ENCODE assay signal across 11 cellular contexts in genomic region chr20:53080969-53081871, GRCh38.
DNase-seq lines count a peak whose midpoint lies in the region; ATAC-seq and TF ChIP-seq lines count a peak whose summit lies in the region.
"Had no signal": no experiment of that assay in that cellular context is flagged by ENCODE, and none has a peak within 500 bp of the region (broad histone marks: within the 10 kb centered on the region; RNA-seq: fewer than 3 reads in every experiment).

No MANE protein-coding gene starts in this region.

- DNase-seq in COLO668 (lab: John Stamatoyannopoulos, UW; ENCODE audit: unreplicated experiment): peak; percentile 44
- peak; percentile 13 for DNase-seq in NCI-H510A (lab: John Stamatoyannopoulos, UW)
- DNase-seq in astrocyte of the spinal cord (ENCODE audit: low read depth, low spot score): peak; percentile 47
- DNase-seq in mucosa of descending colon: peak in 2 of 3 donors; percentile 34 to 45
- no peak for DNase-seq in NCI-H82 treated with DMSO at 0.1 percent for 48 hours (lab: John Stamatoyannopoulos, UW; ENCODE audit: unreplicated experiment)
- DNase-seq: activated naive CD8-positive, alpha-beta T cell treated with anti-CD3 and anti-CD28 coated beads, Interleukin-2, amount 10 ng/mL, durations not matched to agents 7 days and 5 days; heart left ventricle; PC-9 had no signal

- intact Hi-C loops in mucosa of descending colon (cut with DNase I, micrococcal nuclease): no loop called here

- H3K36me3 ChIP-seq in mucosa of descending colon (ENCODE audit: low read depth): no peaks in the 10 kb centered on the region
- H3K36me3 ChIP-seq: heart left ventricle had no signal

- no peak overlapping the region for H3K4me3 ChIP-seq in astrocyte of the spinal cord (ENCODE audit: low read depth, low read length)
- no peak overlapping the region for H3K4me3 ChIP-seq in mucosa of descending colon
- H3K4me3 ChIP-seq: heart left ventricle, PC-9 had no signal

- H3K9me3 ChIP-seq in mucosa of descending colon: no peaks in the 10 kb centered on the region
- H3K9me3 ChIP-seq: heart left ventricle had no signal

- TF ChIP-seq CTCF in astrocyte of the spinal cord (IDR thresholded peaks at IDR 0.05; ENCODE audit: low read depth, low read length) (no peak), mucosa of descending colon (IDR thresholded peaks at IDR 0.05) (no peak)

- H3K4me1 ChIP-seq in mucosa of descending colon (ENCODE audit: low read depth): no peaks in the 10 kb centered on the region

- in situ Hi-C loops in astrocyte of the spinal cord (cut with HindIII; ENCODE audit: low sequenced_read_pairs): no loop called here

- peak; percentile 92 for ATAC-seq in mucosa of descending colon
- ATAC-seq in GM21447 (IDR thresholded peaks at IDR 0.05; ENCODE audit: unreplicated experiment): no peak
- ATAC-seq in GM18517 (IDR thresholded peaks at IDR 0.05; ENCODE audit: unreplicated experiment): no peak
- no peak for ATAC-seq in HG03159 (IDR thresholded peaks at IDR 0.05; ENCODE audit: unreplicated experiment)
